Comparison of ENCODE assay signal across 22 cellular contexts in the genomic region with DNA sequence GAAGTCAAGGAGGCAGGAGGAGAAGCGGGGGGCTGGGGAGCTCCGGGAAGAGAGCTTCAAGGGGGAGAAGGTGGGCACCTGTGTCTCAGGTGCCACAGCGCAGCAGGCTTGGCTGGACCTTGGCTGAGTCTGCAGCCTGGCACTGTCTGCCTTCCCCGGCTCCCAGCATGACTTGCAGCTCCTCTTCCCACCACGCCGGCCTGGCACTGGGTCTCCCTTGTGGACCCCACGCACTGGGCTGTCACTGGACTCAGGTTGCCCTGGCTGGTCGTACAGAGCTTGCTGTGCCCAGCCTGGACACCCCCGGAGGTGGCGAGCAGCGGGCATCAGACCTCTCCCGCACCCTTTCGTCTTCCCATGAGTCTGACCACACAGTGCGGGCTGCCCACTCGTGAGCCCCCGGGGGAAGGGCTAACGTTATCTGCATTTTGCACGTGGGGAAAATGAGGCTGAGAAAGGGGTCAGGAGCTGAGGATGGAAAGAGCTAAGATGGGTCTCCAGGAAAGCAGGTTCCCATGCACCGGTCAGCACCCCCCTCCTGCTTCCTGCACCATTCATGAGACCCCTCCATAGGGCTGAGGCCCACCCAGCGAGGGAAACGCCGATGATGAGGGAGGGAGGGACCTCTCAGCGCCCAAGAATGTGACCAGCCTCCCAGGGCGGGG. TPM values are rescaled to one million over a fixed set of nuclear protein-coding genes. Genes with fewer than 3 reads are reported as not detected.
"Had no signal": no experiment of that assay in that cellular context is flagged by ENCODE, and none has a peak within 500 bp of the region (broad histone marks: within the 10 kb centered on the region; RNA-seq: fewer than 3 reads in every experiment).

No MANE protein-coding gene starts in this region.

- H3K9me3 ChIP-seq: heart left ventricle, neutrophil, ovary, right atrium auricular region, sigmoid colon, stomach, thoracic aorta, transverse colon had no signal

- DNase-seq: effector CD4-positive, alpha-beta T cell; hippocampal formation; kidney glomerular epithelial cell; naive thymus-derived CD4-positive, alpha-beta T cell; nephron progenitor cell; ovary; sigmoid colon; stimulated activated CD4-positive, alpha-beta T cell treated with anti-CD3 and anti-CD28 coated beads, Interleukin-2, amount 100 ng/mL, for 24 hours; stimulated activated CD4-positive, alpha-beta T cell treated with anti-CD3 and anti-CD28 coated beads, Interleukin-4, amount 100 ng/mL, for 4 hours; stimulated activated naive CD4-positive, alpha-beta T cell; stomach; substantia nigra; transverse colon had no signal

- H3K27ac ChIP-seq: coronary artery, heart left ventricle, neutrophil, ovary, right atrium auricular region, sigmoid colon, skin epidermis, stomach, thoracic aorta, transverse colon had no signal

- H3K36me3 ChIP-seq: heart left ventricle, neutrophil, ovary, right atrium auricular region, sigmoid colon, stomach, thoracic aorta, transverse colon had no signal

- H3K4me1 ChIP-seq: heart left ventricle, right atrium auricular region, sigmoid colon, stomach, transverse colon had no signal

- ATAC-seq: heart left ventricle; naive thymus-derived CD4-positive, alpha-beta T cell had no signal

- H3K4me3 ChIP-seq: coronary artery, heart left ventricle, ovary, right atrium auricular region, sigmoid colon, skin epidermis, stomach, thoracic aorta, transverse colon had no signal

- H3K27me3 ChIP-seq: ovary, right atrium auricular region had no signal

RNA-seq across cellular contexts. Expression of gene TMEM184A, which starts 54.1 kb away (rescaled TPM):
- total RNA-seq: frontal cortex, mononuclear cell, posterior vena cava had no signal

RNA-seq across cellular contexts. Expression of gene ELFN1, which starts 59.9 kb away (rescaled TPM):
- polyA plus RNA-seq: naive thymus-derived CD4-positive, alpha-beta T cell had no signal
